Comparison of ENCODE assay signal across 8 cellular contexts in the genomic region with DNA sequence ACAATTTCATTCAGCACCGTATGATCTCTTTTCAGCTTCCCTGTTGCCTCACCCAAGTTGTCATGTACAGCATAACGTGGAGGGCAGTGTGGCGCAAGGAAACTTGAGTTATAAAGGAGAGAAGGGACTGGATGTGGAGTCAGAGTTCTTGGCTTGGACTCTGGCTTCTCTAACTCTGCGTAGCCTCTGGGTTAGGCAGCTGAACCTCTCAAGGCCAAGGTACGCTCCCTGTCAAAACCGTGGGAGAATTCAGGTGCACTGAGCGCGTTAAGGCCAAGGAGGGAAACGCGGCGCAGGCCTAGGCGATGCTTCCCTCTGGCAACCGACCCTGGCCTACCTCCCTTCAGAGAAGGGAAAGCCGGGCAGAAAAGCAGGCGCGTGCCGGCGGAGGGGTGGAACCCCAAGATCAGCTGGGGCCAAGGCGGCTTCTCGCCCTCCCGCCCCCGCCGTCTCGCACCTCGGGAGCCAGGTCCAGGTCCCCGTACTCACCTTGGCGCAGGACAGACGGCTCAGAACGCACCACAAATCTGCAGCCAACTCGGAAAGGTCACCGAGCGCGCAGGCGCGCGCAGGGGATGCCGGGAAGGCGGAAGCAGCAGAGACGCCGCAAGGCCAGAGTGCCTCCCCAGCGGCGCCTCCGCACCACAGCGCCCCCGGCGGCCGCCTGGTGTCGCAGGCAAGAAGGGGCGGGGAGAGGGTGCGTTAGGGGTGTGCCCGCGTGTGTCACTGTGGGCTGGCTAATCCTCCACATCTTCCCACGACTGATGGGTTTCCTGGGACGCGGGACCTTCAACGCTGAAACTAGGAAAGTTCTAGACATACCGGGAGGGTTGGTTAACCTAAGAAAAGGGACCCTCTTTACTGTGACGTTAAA. TPM values are rescaled to one million over a fixed set of nuclear protein-coding genes. Genes with fewer than 3 reads are reported as not detected.
DNase-seq lines count a peak whose midpoint lies in the region; ATAC-seq and TF ChIP-seq lines count a peak whose summit lies in the region.

No MANE protein-coding gene starts in this region.

- H3K27me3 ChIP-seq in SU-DHL-6 (ENCODE audit: low read length) (no peaks in the 10 kb centered on the region), adipocyte (replicated peaks; ENCODE audit: control insufficient read depth, insufficient read depth, low read length) (peaks cover 10% of the 10 kb centered on the region), heart left ventricle (no peaks in the 10 kb centered on the region)

- DNase-seq in NCI-H1417 (lab: John Stamatoyannopoulos, UW): peak; percentile 94 to 97 (median 96)
- peak; percentile 96 for DNase-seq in adipocyte (ENCODE audit: low read depth)
- DNase-seq in heart left ventricle: peak; percentile 92 to 97 (median 94)
- DNase-seq in pons (ENCODE audit: low spot score): peak; percentile 86
- DNase-seq in type B pancreatic cell (ENCODE audit: extremely low spot score, unreplicated experiment): peak; percentile 97

- no peaks in the 10 kb centered on the region for H3F3A ChIP-seq in SU-DHL-6 (ENCODE audit: insufficient read depth)

- TF ChIP-seq POLR2A in heart left ventricle (IDR thresholded peaks at IDR 0.05): peak in 1 of 2 donors; percentile 73

- H3K36me3 Mint-ChIP-seq in type B pancreatic cell: peaks cover 4% of the 10 kb centered on the region

- H4K20me1 ChIP-seq in SU-DHL-6 (ENCODE audit: low read depth, low read length): 0 out of 2 replicates have a peak, but pooled peaks cover under 1% of the 10 kb centered on the region

- H3K36me3 ChIP-seq in SU-DHL-6 (ENCODE audit: low read length): no peaks in the 10 kb centered on the region
- H3K36me3 ChIP-seq in adipocyte (ENCODE audit: control insufficient read depth, insufficient read depth, low read length, severe bottlenecking): peaks cover 9% of the 10 kb centered on the region
- peaks cover 0 to 19% (median 10%) of the 10 kb centered on the region in 9 donors for H3K36me3 ChIP-seq in heart left ventricle

- no peaks in the 10 kb centered on the region for H3K9me2 ChIP-seq in SU-DHL-6 (replicated peaks; ENCODE audit: insufficient read depth, low read length)

- H3K4me1 ChIP-seq in adipocyte (ENCODE audit: control insufficient read depth, insufficient read depth, low read length): peaks cover 18% of the 10 kb centered on the region
- H3K4me1 ChIP-seq in heart left ventricle: peaks cover 2 to 51% (median 30%) of the 10 kb centered on the region in 12 donors

- H3K9me3 ChIP-seq in SU-DHL-6 (ENCODE audit: insufficient read depth, low read length) (no peaks in the 10 kb centered on the region), adipocyte (ENCODE audit: control insufficient read depth, low read length) (no peaks in the 10 kb centered on the region), heart left ventricle (no peaks in the 10 kb centered on the region)

- H3K79me2 ChIP-seq in SU-DHL-6 (ENCODE audit: insufficient read depth, low read length): peaks cover 48% of the 10 kb centered on the region

- H3K9me3 Mint-ChIP-seq in type B pancreatic cell: no peaks in the 10 kb centered on the region

- ATAC-seq in HG02763 (IDR thresholded peaks at IDR 0.05; ENCODE audit: unreplicated experiment) (peak; percentile 94), heart left ventricle (peak; percentile 87 to 97 (median 95))

- peak overlapping the region; percentile 87 for H3K9ac ChIP-seq in SU-DHL-6 (ENCODE audit: low read length)
- H3K9ac ChIP-seq in adipocyte (ENCODE audit: low read length): peak overlapping the region; percentile 92

- peak overlapping the region; percentile 90 for H3K27ac Mint-ChIP-seq in type B pancreatic cell

- peak overlapping the region; percentile 98 for H2AFZ ChIP-seq in SU-DHL-6 (ENCODE audit: low read depth, low read length, severe bottlenecking)

- peaks cover 5% of the 10 kb centered on the region for H3K4me1 Mint-ChIP-seq in type B pancreatic cell (ENCODE audit: unreplicated experiment)

- intact Hi-C loops in heart left ventricle (cut with DNase I): no loop called here

- 1% methylated on average over 29 to 58 of the region's 58 CpGs for WGBS in heart left ventricle, 4 donors

- TF ChIP-seq CTCF in GM12874 (IDR thresholded peaks at IDR 0.05; ENCODE audit: insufficient read depth, low read depth, low read length): peak; percentile 99
- peak; percentile 84 for TF ChIP-seq CTCF in SU-DHL-6 (IDR thresholded peaks at IDR 0.05; ENCODE audit: insufficient read depth, low read length, poor library complexity, severe bottlenecking)
- peak; percentile 94 to 100 (median 99) for TF ChIP-seq CTCF in heart left ventricle (IDR thresholded peaks at IDR 0.05)
- TF ChIP-seq CTCF in type B pancreatic cell (conservative IDR thresholded peaks at IDR 0.05): peak; percentile 99

- peak overlapping the region; percentile 66 for H3K4me2 ChIP-seq in SU-DHL-6 (ENCODE audit: low read depth, low read length, poor library complexity, severe bottlenecking)

- peak overlapping the region; percentile 91 for H3K4me3 ChIP-seq in SU-DHL-6 (ENCODE audit: insufficient read depth, low read length, poor library complexity, severe bottlenecking)
- H3K4me3 ChIP-seq in adipocyte (ENCODE audit: low read length): peak overlapping the region; percentile 96
- peak overlapping the region; percentile 58 to 97 (median 86) for H3K4me3 ChIP-seq in heart left ventricle

- peak overlapping the region; percentile 93 for H3K4me3 Mint-ChIP-seq in type B pancreatic cell

- H3K27me3 Mint-ChIP-seq in type B pancreatic cell: peaks cover 7% of the 10 kb centered on the region

- H3K27ac ChIP-seq in SU-DHL-6 (ENCODE audit: low read depth, low read length) (0 out of 2 replicates have a peak overlapping the region, but pooled peaks have one; percentile 9), heart left ventricle (peak overlapping the region; percentile 84 to 93 (median 90))

RNA-seq across cellular contexts. Expression of a gene that starts 7.0 kb away (rescaled TPM):
- 1 to 10 TPM; 1.1 to 9.6 (median 2.1) TPM for total RNA-seq in heart left ventricle
- 1 to 10 TPM; 1.7 to 9.6 TPM for polyA plus RNA-seq in heart left ventricle
- not detected in 2 replicates for total RNA-seq in type B pancreatic cell (ENCODE audit: low replicate concordance)

RNA-seq across cellular contexts. Expression of a gene that starts 21.1 kb away (rescaled TPM):
- total RNA-seq in heart left ventricle: 10 to 100 TPM in 8 of 9 donors, 1 to 10 TPM in 1; 9.1 to 42.5 (median 25.5) TPM
- polyA plus RNA-seq in heart left ventricle: 10 to 100 TPM in 1 of 2 donors, 1 to 10 TPM in 1; 4.3 to 41.5 TPM
- not detected in 2 replicates for total RNA-seq in type B pancreatic cell (ENCODE audit: low replicate concordance)

Comparison
In these comparisons a context has a peak if more than half of its experiments do, and no peak if none do; other contexts are left out.
1. Peak in every context shown above with its lines: DNase-seq, ATAC-seq, H3K4me3 ChIP-seq and H3K27ac ChIP-seq.
2. RNA of a gene that starts 21.1 kb away (total RNA-seq): 9.1 to 42.5 TPM in heart left ventricle; not detected in type B pancreatic cell; every median in the first group is over 10 times any median in the second.